18 cellular contexts compared by ENCODE assay signal in genomic region chr5:178383301-178383918, GRCh38.
A peak's percentile ranks its signal among the peaks of the same experiment; 100 is the strongest.
DNase-seq lines count a peak whose midpoint lies in the region; ATAC-seq and TF ChIP-seq lines count a peak whose summit lies in the region.
"Had no signal": no experiment of that assay in that cellular context is flagged by ENCODE, and none has a peak within 500 bp of the region (broad histone marks: within the 10 kb centered on the region; RNA-seq: fewer than 3 reads in every experiment).

No MANE protein-coding gene starts in this region.

- peak overlapping the region; percentile 93 for H2AK5ac ChIP-seq in neuronal stem cell (ENCODE audit: low read depth, low read length)

- H2BK15ac ChIP-seq in neuronal stem cell (ENCODE audit: low read length): peak overlapping the region; percentile 62

- H3K27ac ChIP-seq in left ventricle myocardium inferior (replicated peaks) (no peak overlapping the region), endodermal cell (ENCODE audit: low read depth, low read length) (no peak overlapping the region), neuronal stem cell (replicated peaks; ENCODE audit: low read length) (no peak overlapping the region)
- H3K27ac ChIP-seq: A549, SJSA1 had no signal

- peak overlapping the region; percentile 44 for H3K27ac Mint-ChIP-seq in endodermal cell
- H3K27ac Mint-ChIP-seq: CD8-positive, alpha-beta memory T cell had no signal

- H3K4me3 Mint-ChIP-seq in endodermal cell: no peak overlapping the region
- H3K4me3 Mint-ChIP-seq: CD8-positive, alpha-beta memory T cell had no signal

- intact Hi-C loops in left ventricle myocardium inferior (cut with micrococcal nuclease) (no loop called here), left ventricle myocardium superior (cut with micrococcal nuclease) (no loop called here)

- peak overlapping the region; percentile 78 for H3K18ac ChIP-seq in neuronal stem cell (ENCODE audit: low read length)

- H4K8ac ChIP-seq in neuronal stem cell (ENCODE audit: low read depth, low read length): no peak overlapping the region

- no peak overlapping the region for H2BK12ac ChIP-seq in neuronal stem cell (ENCODE audit: low read length)

- H3K79me1 ChIP-seq in neuronal stem cell (ENCODE audit: low read depth, low read length): no peaks in the 10 kb centered on the region

- H3K4me3 ChIP-seq in left ventricle myocardium inferior: peak overlapping the region; percentile 43
- no peak overlapping the region for H3K4me3 ChIP-seq in endodermal cell (ENCODE audit: low read length)
- H3K4me3 ChIP-seq in neuronal stem cell (ENCODE audit: low read length in 2 of 2): no peak overlapping the region
- H3K4me3 ChIP-seq: A549, SJSA1 had no signal

- no peak overlapping the region for H3K23ac ChIP-seq in neuronal stem cell (ENCODE audit: low read depth, low read length, poor library complexity)

- no peaks in the 10 kb centered on the region for H3K27me3 Mint-ChIP-seq in endodermal cell (ENCODE audit: insufficient read depth)

- H3K9ac ChIP-seq in endodermal cell (ENCODE audit: extremely low read depth, low read length, poor library complexity, severe bottlenecking): no peak overlapping the region
- H3K9ac ChIP-seq in neuronal stem cell (ENCODE audit: low read depth, low read length, poor library complexity): no peak overlapping the region

- H3K9me3 ChIP-seq in left ventricle myocardium inferior (replicated peaks) (no peaks in the 10 kb centered on the region), endodermal cell (ENCODE audit: control insufficient read depth, low read length) (no peaks in the 10 kb centered on the region), neuronal stem cell (replicated peaks in 1 of 2; ENCODE audit: control insufficient read depth in 2 of 2, insufficient read depth in 1 of 2, low read depth in 1 of 2, low read length in 2 of 2) (peaks cover 0 to 2% of the 10 kb centered on the region in 2 donors)
- H3K9me3 ChIP-seq: A549 had no signal

- H3K36me3 ChIP-seq in left ventricle myocardium inferior: no peaks in the 10 kb centered on the region
- no peaks in the 10 kb centered on the region for H3K36me3 ChIP-seq in endodermal cell (ENCODE audit: control insufficient read depth, insufficient read depth, low read length)
- no peaks in the 10 kb centered on the region for H3K36me3 ChIP-seq in neuronal stem cell (replicated peaks in 1 of 2; ENCODE audit: control insufficient read depth in 2 of 2, insufficient read depth in 2 of 2, low read length in 2 of 2)
- H3K36me3 ChIP-seq: SJSA1 had no signal

- H3K14ac ChIP-seq in neuronal stem cell (ENCODE audit: low read length): no peak overlapping the region

- H3K9me3 Mint-ChIP-seq in endodermal cell: no peaks in the 10 kb centered on the region
- H3K9me3 Mint-ChIP-seq: CD8-positive, alpha-beta memory T cell had no signal

- peaks cover 34% of the 10 kb centered on the region for H3K4me1 Mint-ChIP-seq in endodermal cell
- H3K4me1 Mint-ChIP-seq: CD8-positive, alpha-beta memory T cell had no signal

- no peak overlapping the region for H2AFZ ChIP-seq in neuronal stem cell (ENCODE audit: low read length)

- H3K27me3 ChIP-seq in left ventricle myocardium inferior (ENCODE audit: low read depth): peaks cover 65% of the 10 kb centered on the region
- H3K27me3 ChIP-seq in endodermal cell (ENCODE audit: control insufficient read depth, insufficient read depth, low read length, poor library complexity, severe bottlenecking): no peaks in the 10 kb centered on the region
- H3K27me3 ChIP-seq in neuronal stem cell (ENCODE audit: control insufficient read depth in 3 of 3, insufficient read depth in 3 of 3, low read depth in 1 of 3, low read length in 3 of 3): no peaks in the 10 kb centered on the region
- H3K27me3 ChIP-seq: SJSA1 had no signal

- H3K4ac ChIP-seq in neuronal stem cell (ENCODE audit: low read length): no peak overlapping the region

- H2BK120ac ChIP-seq in neuronal stem cell (ENCODE audit: low read depth, low read length): peak overlapping the region; percentile 75

- TF ChIP-seq CTCF in left ventricle myocardium inferior (IDR thresholded peaks at IDR 0.05; ENCODE audit: borderline replicate concordance): no peak
- TF ChIP-seq CTCF in endodermal cell (conservative IDR thresholded peaks at IDR 0.05): no peak

- WGBS in endodermal cell (ENCODE audit: insufficient coverage in 1 of 2, insufficient read length in 1 of 2), 2 experiments: 85 to 92% methylated on average over 7 to 13 of the region's 13 CpGs
- WGBS in neuronal stem cell (ENCODE audit: extremely low coverage in 2 of 2, insufficient read length in 2 of 2, insufficient replicate concordance in 1 of 2), 2 donors: no CpG with 5 or more reads among the region's 13 CpGs

- H2BK5ac ChIP-seq in neuronal stem cell (ENCODE audit: low read length): peak overlapping the region; percentile 79

- H3K4me2 ChIP-seq in neuronal stem cell (ENCODE audit: insufficient read depth, low read length, poor library complexity, severe bottlenecking): no peak overlapping the region
- H3K4me2 ChIP-seq: A549 had no signal

- ATAC-seq in left ventricle myocardium superior: no peak
- ATAC-seq: A549 had no signal

- no peak overlapping the region for H4K91ac ChIP-seq in neuronal stem cell (ENCODE audit: low read depth, low read length, poor library complexity)

- DNase-seq in left ventricle myocardium inferior (no peak), left ventricle myocardium superior (no peak), endodermal cell (no peak), neuronal stem cell (ENCODE audit: low spot score) (no peak), T-helper 9 cell (no peak), NCI-H2227 treated with DMSO at 0.1 percent for 48 hours (lab: John Stamatoyannopoulos, UW) (no peak)
- DNase-seq in activated effector memory CD4-positive, alpha-beta T cell treated with anti-CD3 and anti-CD28 coated beads, Interleukin-2, amount 50 U/mL, for 16 hours: no peak
- DNase-seq: CD8-positive, alpha-beta memory T cell; GOT3; KG1; MV-4-11; NCI-H1417; NCI-H187; NCI-H2107; NCI-H524 treated with DMSO at 0.1 percent for 48 hours; PC-3 had no signal

- H3K4me1 ChIP-seq in left ventricle myocardium inferior (peaks cover 19% of the 10 kb centered on the region), endodermal cell (ENCODE audit: control insufficient read depth, insufficient read depth, low read length) (peaks cover 25% of the 10 kb centered on the region), neuronal stem cell (ENCODE audit: control insufficient read depth in 2 of 2, insufficient read depth in 1 of 2, low read depth in 1 of 2, low read length in 2 of 2) (peaks cover 15 to 27% of the 10 kb centered on the region in 2 donors)
- H3K4me1 ChIP-seq: A549, SJSA1 had no signal

- H3K36me3 Mint-ChIP-seq in endodermal cell (ENCODE audit: low read depth): no peaks in the 10 kb centered on the region
- H3K36me3 Mint-ChIP-seq: CD8-positive, alpha-beta memory T cell had no signal
